In genomic region chr3:10777627-10778026, GRCh38 we compare ENCODE assay signal across 20 cellular contexts. TPM values are rescaled to one million over a fixed set of nuclear protein-coding genes. Genes with fewer than 3 reads are reported as not detected.
"Had no signal": no experiment of that assay in that cellular context is flagged by ENCODE, and none has a peak within 500 bp of the region (broad histone marks: within the 10 kb centered on the region; RNA-seq: fewer than 3 reads in every experiment).

No MANE protein-coding gene starts in this region.

- H3K9me2 ChIP-seq: SK-N-SH had no signal

- FAIRE-seq: HTR-8/SVneo had no signal

- H3K27ac ChIP-seq: HL-60, RWPE1 had no signal

- ATAC-seq: Panc1 had no signal

- H3K9me3 ChIP-seq: SK-N-SH had no signal

- H3K4me2 ChIP-seq: SK-N-SH had no signal

- H3K9ac ChIP-seq: SK-N-SH had no signal

- DNase-seq: KBM-7, MV-4-11, NCI-H1048, NCI-H1105, NCI-H1417, NCI-H1436 treated with DMSO at 0.1 percent for 48 hours, NCI-H1694, NCI-H187 treated with DMSO at 0.1 percent for 48 hours, NCI-H2029 treated with DMSO at 0.1 percent for 48 hours, NCI-H2227 treated with DMSO at 0.1 percent for 48 hours, NCI-H524, NCI-H526 treated with DMSO at 0.1 percent for 48 hours, NCI-H748 treated with DMSO at 0.1 percent for 48 hours, SHP77, SK-N-SH had no signal

RNA-seq across cellular contexts. Expression of gene SLC6A11, which starts 38.4 kb away (rescaled TPM):
- total RNA-seq: LHCN-M2 had no signal
